16 cellular contexts compared by ENCODE assay signal in genomic region chr2:101723366-101724112, GRCh38. TPM values are rescaled to one million over a fixed set of nuclear protein-coding genes. Genes with fewer than 3 reads are reported as not detected.
DNase-seq lines count a peak whose midpoint lies in the region; ATAC-seq, FAIRE-seq and TF ChIP-seq lines count a peak whose summit lies in the region.
"Had no signal": no experiment of that assay in that cellular context is flagged by ENCODE, and none has a peak within 500 bp of the region (broad histone marks: within the 10 kb centered on the region; RNA-seq: fewer than 3 reads in every experiment).

No MANE protein-coding gene starts in this region.

- no peak for TF ChIP-seq EP300 in GM12878 (IDR thresholded peaks at IDR 0.05; ENCODE audit: borderline replicate concordance in 1 of 2, control insufficient read depth in 1 of 2, low read depth in 2 of 2, low read length in 2 of 2)

- no peak overlapping the region for H2AFZ ChIP-seq in GM12878 (ENCODE audit: control insufficient read depth, low read depth, low read length)

- H3K27me3 Mint-ChIP-seq in neural crest cell (ENCODE audit: low read depth), result no peaks in the 10 kb centered on the region

- BruUV-seq in GM12878 (replicated peaks; lab: Mats Ljungman, UMichigan), result no TSS peak

- RAD21 ChIA-PET in GM12878 (lab: Charles Lee; ENCODE audit: unreplicated experiment), result interaction anchor here (0.7 to 1.3 kb wide), 7 partner anchors 24 to 469 kb away, joined by 3 to 8 read pairs (median 3); no protein-coding TSS in a partner anchor

- H3K27me3 ChIP-seq in HL-60 (ENCODE audit: insufficient read depth, poor library complexity, severe bottlenecking), result no peaks in the 10 kb centered on the region
- H3K27me3 ChIP-seq in GM12878 (replicated peaks in 1 of 2; ENCODE audit: control insufficient read depth in 2 of 2, insufficient read depth in 2 of 2, low read length in 1 of 2), result no peaks in the 10 kb centered on the region; a peak in 1 of 4 replicates
- H3K27me3 ChIP-seq: colonic mucosa, esophagus squamous epithelium had no signal

- no peak for TF ChIP-seq POLR2A in GM12878 (IDR thresholded peaks at IDR 0.05; ENCODE audit: low read depth, low read length)

- no peak overlapping the region for H3K9ac ChIP-seq in GM12878 (ENCODE audit: control insufficient read depth, insufficient read depth, low read length)

- peaks cover 8% of the 10 kb centered on the region for H3K36me3 Mint-ChIP-seq in neural crest cell (ENCODE audit: low read depth)

- SMC1A ChIA-PET in GM12878 (lab: Charles Lee; ENCODE audit: uncharacterized antibody, unreplicated experiment), result interaction anchor here (1.1 to 3.1 kb wide), 6 partner anchors 13 to 98 kb away, joined by 3 to 22 read pairs (median 4); no protein-coding TSS in a partner anchor

- no peak for FAIRE-seq in GM12878 (lab: Jason Lieb, UNC)
- FAIRE-seq: GM18507, urothelium cell line had no signal

- CTCF ChIA-PET in GM12878 (lab: Yijun Ruan, JAX), result interaction anchor here (0.7 to 4.3 kb wide), 8 partner anchors 19 to 381 kb away, joined by 3 to 40 read pairs (median 3); no protein-coding TSS in a partner anchor

- in situ Hi-C loops in GM12878 (cut with MboI), result no loop called here

- peaks cover 4% of the 10 kb centered on the region; the same call in 2 of the 3 replicates for H3K9me3 ChIP-seq in GM12878 (replicated peaks; ENCODE audit: control insufficient read depth, insufficient read depth, low read length)
- H3K9me3 ChIP-seq: colonic mucosa, esophagus squamous epithelium had no signal

- H3K4me1 Mint-ChIP-seq in neural crest cell, result peaks cover 38% of the 10 kb centered on the region

- intact Hi-C loops in GM12878 (cut with micrococcal nuclease; ENCODE audit: unreplicated experiment), result no loop called here

- no peaks in the 10 kb centered on the region for H3K36me3 ChIP-seq in GM12878 (ENCODE audit: control insufficient read depth in 2 of 2, insufficient read depth in 2 of 2, low read length in 1 of 2)
- H3K36me3 ChIP-seq: colonic mucosa, esophagus squamous epithelium had no signal

- DNase-seq in NOMO-1 treated with DMSO at 0.1 percent for 48 hours (lab: John Stamatoyannopoulos, UW; ENCODE audit: unreplicated experiment) (peak; percentile 8), NOMO-1 (lab: John Stamatoyannopoulos, UW; ENCODE audit: unreplicated experiment in 2 of 2) (no peak), HL-60 (ENCODE audit: low read depth in 1 of 2, low spot score in 1 of 2) (no peak), GM12878 (ENCODE audit: low read depth, low spot score) (no peak), neural crest cell (ENCODE audit: low read depth, low spot score) (no peak), HuH-7.5 (ENCODE audit: low spot score) (no peak), NCI-H2081 treated with DMSO at 0.1 percent for 48 hours (lab: John Stamatoyannopoulos, UW) (no peak)
- DNase-seq: activated naive CD4-positive, alpha-beta T cell treated with anti-CD3 and anti-CD28 coated beads, Interleukin-2, amount 50 U/mL, for 16 hours; colonic mucosa; esophagus squamous epithelium; NCI-H2171; SHP77 had no signal

- whole genome bisulfite sequencing in GM12878 (ENCODE audit: insufficient coverage, insufficient replicate concordance, low lambda C conversion rate, missing lambda C conversion rate), result 12% methylated on average over 4 of the region's 4 CpGs

- H3K4me3 Mint-ChIP-seq in neural crest cell, result no peak overlapping the region

- no peaks in the 10 kb centered on the region for H3K79me2 ChIP-seq in GM12878 (ENCODE audit: control insufficient read depth, insufficient read depth, low read length)

- H3K4me3 ChIP-seq in HL-60 (replicated peaks; ENCODE audit: insufficient read depth, low read length) (no peak overlapping the region), GM12878 (no peak overlapping the region)
- H3K4me3 ChIP-seq: colonic mucosa, esophagus squamous epithelium had no signal

- peaks cover 4% of the 10 kb centered on the region for H3K4me1 ChIP-seq in GM12878 (ENCODE audit: control insufficient read depth, insufficient read depth, low read length)
- H3K4me1 ChIP-seq: colonic mucosa had no signal

- no peak overlapping the region for H3K4me2 ChIP-seq in GM12878 (ENCODE audit: control insufficient read depth, insufficient read depth)

- ATAC-seq in GM12878 (peak; percentile 52), HG02798 (IDR thresholded peaks at IDR 0.05; ENCODE audit: poor library complexity, unreplicated experiment) (no peak)

- H3K27ac Mint-ChIP-seq in neural crest cell (ENCODE audit: unreplicated experiment), result peak overlapping the region; percentile 27

- TF ChIP-seq RAD21 in GM12878 (IDR thresholded peaks at IDR 0.05; ENCODE audit: insufficient read depth, low read depth, low read length), result no peak

- POLR2A ChIA-PET in GM12878 (lab: Charles Lee), result interaction anchor here (0.6 to 1.1 kb wide), 5 partner anchors 13 to 51 kb away, joined by 3 to 7 read pairs (median 4); no protein-coding TSS in a partner anchor

- H4K20me1 ChIP-seq in GM12878 (ENCODE audit: control insufficient read depth, insufficient read depth), result no peaks in the 10 kb centered on the region

- H3K9me3 Mint-ChIP-seq in neural crest cell, result no peaks in the 10 kb centered on the region

- peak overlapping the region; percentile 26 for H3K27ac ChIP-seq in HL-60 (replicated peaks)
- no peak overlapping the region for H3K27ac ChIP-seq in GM12878 (ENCODE audit: control insufficient read depth, insufficient read depth)
- H3K27ac ChIP-seq: 22Rv1, colonic mucosa, esophagus squamous epithelium had no signal

- TF ChIP-seq CTCF in HL-60 (IDR thresholded peaks at IDR 0.05; ENCODE audit: insufficient read depth, low read length), result no peak
- no peak for TF ChIP-seq CTCF in GM12878 (IDR thresholded peaks at IDR 0.05 in 2 of 3, conservative IDR thresholded peaks at IDR 0.05 in 1 of 3; ENCODE audit: control insufficient read depth in 2 of 3, extremely low read depth in 1 of 3, insufficient read depth in 1 of 3, low read depth in 3 of 3, low read length in 3 of 3)
- no peak for TF ChIP-seq CTCF in neural crest cell (conservative IDR thresholded peaks at IDR 0.05)

TF ChIP-seq in GM12878, 131 proteins besides CTCF, POLR2A, EP300 and RAD21:
- 0 out of 2 replicates have a peak, but pooled peaks have one; percentile 21 for TF ChIP-seq SMARCA5 (IDR thresholded peaks at IDR 0.05)
- TF ChIP-seq STAT3 (IDR thresholded peaks at IDR 0.05; ENCODE audit: low read depth, low read length), result no peak

RNA-seq across cellular contexts. Expression of gene MAP4K4, which starts 26.0 kb away (rescaled TPM):
- total RNA-seq in GM12878 (2013; cell fraction: nucleolus; rRNA removed), result 37.7 and 39.0 TPM in 2 replicates
- total RNA-seq in GM12878 (2014; rRNA removed), result 9.0 and 9.2 TPM in 2 replicates
- 10.4 and 12.1 TPM in 2 replicates for total RNA-seq in GM12878 (2014; rRNA removed; fragmentation: Illumina TruSeq; extraction: Trizol)
- total RNA-seq in GM12878 (2021), result 17.2 and 19.8 TPM in 2 replicates
- polyA plus RNA-seq in GM12878 (2011; ENCODE audit: low read depth), result 1.1 TPM
- polyA plus RNA-seq in GM12878 (2011; rRNA removed), result 45.7 and 50.4 TPM in 2 replicates
- 38.5 and 40.0 TPM in 2 replicates for polyA plus RNA-seq in GM12878 (2011; cell fraction: cytosol; rRNA removed)
- polyA plus RNA-seq in GM12878 (2011; cell fraction: nucleus; rRNA removed), result 113 and 120 TPM in 2 replicates
- polyA plus RNA-seq in GM12878 (2012), result 1.4 and 1.6 TPM in 2 replicates
- 17.9 and 18.9 TPM in 2 replicates for polyA plus RNA-seq in GM12878 (2014; fragmentation: Illumina TruSeq; extraction: Trizol)
- polyA plus RNA-seq in GM12878 (2014; fragmentation: Nextera tagmentation; extraction: Ambion mirVana), result 1 to 10 TPM; 1.9 to 2.5 TPM
- polyA plus RNA-seq in GM12878 (2014; rRNA removed), result 12.4 and 13.1 TPM in 2 replicates
- polyA plus RNA-seq in GM12878 (2016; fragmentation: Nextera tagmentation; extraction: Ambion mirVana), result 1 to 10 TPM; 2.6 to 2.9 TPM
- polyA minus RNA-seq in GM12878 (2011; rRNA and poly(A)+ RNA removed), result 94.8 and 109 TPM in 2 replicates
- polyA minus RNA-seq in GM12878 (2011; cell fraction: cytosol; rRNA and poly(A)+ RNA removed), result 26.1 and 26.6 TPM in 2 replicates
- 133 and 207 TPM in 2 replicates for polyA minus RNA-seq in GM12878 (2011; cell fraction: nucleus; rRNA and poly(A)+ RNA removed)
- 209 and 212 TPM in 2 replicates for total RNA-seq in neural crest cell
